8 cellular contexts compared by ENCODE assay signal in the genomic region with DNA sequence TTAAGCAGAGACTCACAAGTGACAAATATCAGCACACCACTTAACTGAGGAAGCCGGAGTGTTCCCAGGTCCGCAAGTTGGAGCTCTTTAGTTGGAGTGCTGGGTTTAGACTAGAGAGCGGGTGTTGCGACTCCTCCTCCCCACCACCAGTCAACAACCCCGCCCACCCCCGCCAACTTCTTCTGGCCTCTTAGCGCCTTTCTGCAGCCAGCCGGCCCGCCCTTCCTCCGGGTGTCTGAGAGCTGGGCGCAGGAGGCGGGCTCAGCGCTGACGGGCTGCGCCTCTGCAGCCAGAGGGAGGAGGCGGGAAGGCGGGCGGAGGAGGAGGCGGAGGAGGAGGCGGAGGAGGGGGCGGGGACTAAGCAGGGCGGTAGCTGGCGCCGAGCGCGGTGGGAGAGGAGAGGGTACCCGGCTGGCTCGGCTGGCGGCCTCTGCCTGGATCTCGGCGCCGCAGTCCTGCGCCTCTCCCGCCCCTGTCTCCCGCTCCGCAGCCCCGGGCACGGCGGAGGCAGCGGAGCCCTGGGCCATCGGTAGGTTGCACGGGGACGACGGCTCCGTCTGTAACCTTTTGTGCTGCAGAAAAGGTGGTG. TPM values are rescaled to one million over a fixed set of nuclear protein-coding genes. Genes with fewer than 3 reads are reported as not detected.
A peak's percentile ranks its signal among the peaks of the same experiment; 100 is the strongest.
DNase-seq lines count a peak whose midpoint lies in the region; ATAC-seq and TF ChIP-seq lines count a peak whose summit lies in the region.

A gene with protein sequence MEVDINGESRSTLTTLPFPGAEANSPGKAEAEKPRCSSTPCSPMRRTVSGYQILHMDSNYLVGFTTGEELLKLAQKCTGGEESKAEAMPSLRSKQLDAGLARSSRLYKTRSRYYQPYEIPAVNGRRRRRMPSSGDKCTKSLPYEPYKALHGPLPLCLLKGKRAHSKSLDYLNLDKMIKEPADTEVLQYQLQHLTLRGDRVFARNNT (plus strand): TSS at position 396 of the 589 bp plus-strand sequence. CDS start 17,157 bp downstream, outside the sequence.

- H3K9me3 ChIP-seq in T-helper 17 cell (ENCODE audit: control insufficient read depth, low read length, poor library complexity, severe bottlenecking) (no peaks in the 10 kb centered on the region), upper lobe of left lung (no peaks in the 10 kb centered on the region)

- H3K27me3 ChIP-seq in upper lobe of left lung = no peaks in the 10 kb centered on the region

- no peak within 1 kb of the TSS for H3K27ac Mint-ChIP-seq in T-helper 17 cell

- peak; percentile 84 for ATAC-seq in GM18498 (IDR thresholded peaks at IDR 0.05; ENCODE audit: unreplicated experiment)
- peak; percentile 82 for ATAC-seq in HG02885 (IDR thresholded peaks at IDR 0.05; ENCODE audit: poor library complexity, unreplicated experiment)
- ATAC-seq in T-helper 17 cell = peak; percentile 95
- peak; percentile 97 to 99 for ATAC-seq in left cardiac atrium
- ATAC-seq in upper lobe of left lung (ENCODE audit: low FRiP score in 2 of 2) = peak; percentile 98 to 99

- H3K4me3 Mint-ChIP-seq in T-helper 17 cell = peak within 1 kb of the TSS; percentile 94

- peak; percentile 88 for DNase-seq in NCI-H1694 treated with DMSO at 0.1 percent for 48 hours (lab: John Stamatoyannopoulos, UW)
- DNase-seq in T-helper 17 cell = peak; percentile 86 to 94 (median 94)
- DNase-seq in left cardiac atrium = peak; percentile 98
- peak; percentile 99 for DNase-seq in posterior vena cava (ENCODE audit: low spot score)
- DNase-seq in upper lobe of left lung = peak; percentile 96 to 99

- peak in 3 of 4 donors; percentile 38 to 77 (median 73) for TF ChIP-seq POLR2A in upper lobe of left lung (IDR thresholded peaks at IDR 0.05)

- H3K36me3 ChIP-seq in upper lobe of left lung = no peaks in the 10 kb centered on the region

- intact Hi-C loops in left cardiac atrium (cut with DNase I) (no loop called here), posterior vena cava (cut with DNase I) (no loop called here)

- no peak for TF ChIP-seq CTCF in upper lobe of left lung (IDR thresholded peaks at IDR 0.05)

- no peaks in the 10 kb centered on the region for H3K36me3 Mint-ChIP-seq in T-helper 17 cell (ENCODE audit: low read depth)

- H3K4me1 ChIP-seq in upper lobe of left lung = peaks cover 5 to 27% (median 25%) of the 10 kb centered on the region in 4 donors

- H3K27ac ChIP-seq in angular gyrus (ENCODE audit: low read depth, low read length) = peak within 1 kb of the TSS; percentile 96
- peak within 1 kb of the TSS; percentile 84 to 90 (median 89) for H3K27ac ChIP-seq in upper lobe of left lung

- TF ChIP-seq EP300 in upper lobe of left lung (IDR thresholded peaks at IDR 0.05) = peak in 1 of 4 donors; percentile 24

- WGBS in upper lobe of left lung, 2 donors = 0 to 1% methylated on average over 4 to 32 of the region's 45 CpGs

- H3K4me1 Mint-ChIP-seq in T-helper 17 cell = peaks cover 17% of the 10 kb centered on the region

- peak within 1 kb of the TSS; percentile 70 to 96 (median 89) for H3K4me3 ChIP-seq in upper lobe of left lung

- peaks cover 21% of the 10 kb centered on the region for H3K27me3 Mint-ChIP-seq in T-helper 17 cell

RNA-seq across cellular contexts. Expression of the gene that starts here (rescaled TPM):
- total RNA-seq in T-helper 17 cell (1 to 10 TPM; 1.7 to 3.6 TPM), left cardiac atrium (1 to 10 TPM; 3.4 to 5.0 TPM), posterior vena cava (1 to 10 TPM; 3.6 to 4.8 TPM), upper lobe of left lung (10 to 100 TPM in 1 of 6 donors, 1 to 10 TPM in 5; 2.6 to 12.5 (median 6.8) TPM)

Comparison
In these comparisons a context has a peak if more than half of its experiments do, and no peak if none do; other contexts are left out.
1. Peak in every context shown above with its lines: DNase-seq, ATAC-seq, H3K4me3 ChIP-seq and H3K27ac ChIP-seq.